ENCODE assay signal across 8 cellular contexts in the genomic region with DNA sequence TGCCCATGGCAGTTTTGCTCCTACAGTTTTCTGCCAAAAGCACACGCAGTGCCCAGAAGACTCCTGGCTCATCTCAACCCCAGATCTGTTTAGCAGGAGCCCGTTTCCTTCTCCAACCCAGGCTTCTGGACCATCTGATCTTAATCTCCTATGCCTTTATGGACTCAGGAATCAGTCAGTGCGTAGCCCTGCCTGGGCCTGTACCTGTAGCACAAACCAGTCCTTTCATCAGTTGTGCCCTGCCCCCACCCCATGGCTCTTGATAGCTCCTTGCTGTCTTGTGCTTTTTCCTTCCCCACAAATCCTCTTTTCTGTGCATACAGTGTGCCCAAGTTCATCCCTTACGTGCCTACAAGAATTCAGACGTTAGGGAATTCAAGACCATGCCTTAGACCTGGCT. TPM values are rescaled to one million over a fixed set of nuclear protein-coding genes. Genes with fewer than 3 reads are reported as not detected.
DNase-seq lines count a peak whose midpoint lies in the region; ATAC-seq and TF ChIP-seq lines count a peak whose summit lies in the region.

No MANE protein-coding gene starts in this region.

- H3K9me3 ChIP-seq in heart right ventricle: peaks cover 0 to 57% (median 0%) of the 10 kb centered on the region in 11 donors
- H3K9me3 ChIP-seq in lung (ENCODE audit: control insufficient read depth in 2 of 2, insufficient read depth in 1 of 2, low read length in 1 of 2): peaks cover 0 to 2% of the 10 kb centered on the region in 2 donors

- peak overlapping the region; percentile 58 to 98 (median 84) for H3K4me3 ChIP-seq in heart right ventricle
- H3K4me3 ChIP-seq in astrocyte of the spinal cord (ENCODE audit: low read depth, low read length): peak overlapping the region; percentile 79
- H3K4me3 ChIP-seq in lung: peak overlapping the region; percentile 85
- peak overlapping the region; percentile 74 for H3K4me3 ChIP-seq in urinary bladder (ENCODE audit: low read depth, low read length)

- ATAC-seq in heart right ventricle: no peak
- ATAC-seq in lung (ENCODE audit: insufficient read depth, low FRiP score): no peak
- ATAC-seq in GM19351 (IDR thresholded peaks at IDR 0.05; ENCODE audit: unreplicated experiment): no peak

- intact Hi-C loops in heart right ventricle (cut with DNase I) (no loop called here), cardiac septum (cut with DNase I) (no loop called here)

- TF ChIP-seq CTCF in heart right ventricle (IDR thresholded peaks at IDR 0.05) (no peak), astrocyte of the spinal cord (IDR thresholded peaks at IDR 0.05; ENCODE audit: low read depth, low read length) (no peak), lung (IDR thresholded peaks at IDR 0.05; ENCODE audit: control extremely low read depth, extremely low read depth) (no peak)

- H3K27me3 ChIP-seq in heart right ventricle (no peaks in the 10 kb centered on the region), lung (ENCODE audit: control insufficient read depth, insufficient read depth) (no peaks in the 10 kb centered on the region)

- DNase-seq in heart right ventricle (no peak), cardiac septum (ENCODE audit: low spot score) (no peak), astrocyte of the spinal cord (ENCODE audit: low read depth, low spot score) (no peak), lung (ENCODE audit: low spot score) (no peak), NCI-H2029 (lab: John Stamatoyannopoulos, UW) (no peak), NCI-H1417 treated with DMSO at 0.1 percent for 48 hours (lab: John Stamatoyannopoulos, UW) (no peak)

- WGBS in heart right ventricle, 2 donors: 50 to 56% methylated on average over 5 of the region's 5 CpGs
- WGBS in lung, 2 donors: 58 to 62% methylated on average over 5 of the region's 5 CpGs
- 52% methylated on average over 5 of the region's 5 CpGs for WGBS in urinary bladder

- H3K4me1 ChIP-seq in heart right ventricle (peaks cover 7 to 23% (median 15%) of the 10 kb centered on the region in 9 donors), lung (ENCODE audit: control insufficient read depth in 2 of 2, insufficient read depth in 2 of 2, low read length in 2 of 2) (peaks cover 0 to 2% of the 10 kb centered on the region in 2 donors), urinary bladder (ENCODE audit: insufficient read depth) (peaks cover 2% of the 10 kb centered on the region)

- H3K27ac ChIP-seq in heart right ventricle: peak overlapping the region in 8 of 10 donors; percentile 80 to 95 (median 88)
- H3K27ac ChIP-seq in lung (ENCODE audit: low read depth in 1 of 2, low read length in 1 of 2): peak overlapping the region in 1 of 2 donors; percentile 82
- no peak overlapping the region for H3K27ac ChIP-seq in urinary bladder (ENCODE audit: low read depth)

- in situ Hi-C loops in astrocyte of the spinal cord (cut with HindIII; ENCODE audit: low sequenced_read_pairs): no loop called here

- peaks cover 0 to 28% (median 4%) of the 10 kb centered on the region in 9 donors for H3K36me3 ChIP-seq in heart right ventricle
- H3K36me3 ChIP-seq in lung (ENCODE audit: control insufficient read depth in 2 of 2, insufficient read depth in 2 of 2, low read length in 2 of 2): peaks cover 0 to 2% of the 10 kb centered on the region in 2 donors
- no peaks in the 10 kb centered on the region for H3K36me3 ChIP-seq in urinary bladder (ENCODE audit: insufficient read depth)

RNA-seq across cellular contexts. Expression of a gene that starts 1.5 kb away (rescaled TPM):
- total RNA-seq in heart right ventricle: 1 to 10 TPM; 2.2 to 4.7 (median 3.1) TPM
- 1 to 10 TPM; 1.1 to 1.5 TPM for polyA plus RNA-seq in heart right ventricle
- total RNA-seq in cardiac septum: 5.0 TPM
- 10 to 100 TPM in 1 of 2 donors, 1 to 10 TPM in 1; 7.2 to 27.7 TPM for total RNA-seq in lung
- 1 to 10 TPM; 1.4 to 1.5 TPM for polyA plus RNA-seq in lung
- 34.3 TPM for total RNA-seq in urinary bladder
- 2.6 TPM for polyA plus RNA-seq in urinary bladder
